7 cellular contexts compared by ENCODE assay signal in genomic region chr4:184513802-184514120, GRCh38. TPM values are rescaled to one million over a fixed set of nuclear protein-coding genes. Genes with fewer than 3 reads are reported as not detected.
DNase-seq lines count a peak whose midpoint lies in the region; ATAC-seq and TF ChIP-seq lines count a peak whose summit lies in the region.

No MANE protein-coding gene starts in this region.

- TF ChIP-seq POLR2A in spleen (IDR thresholded peaks at IDR 0.05): no peak

- H3K27ac ChIP-seq in spleen: peak overlapping the region in 7 of 8 donors; percentile 50 to 72 (median 61)
- no peak overlapping the region for H3K27ac ChIP-seq in upper lobe of right lung

- peaks cover 48% of the 10 kb centered on the region for H3K4me1 Mint-ChIP-seq in activated T-cell treated with anti-CD3 and anti-CD28 coated beads, Interleukin-2, amount 50 U/mL, for 72 hours (ENCODE audit: low read depth)

- intact Hi-C loops in spleen (cut with DNase I; ENCODE audit: low total_unique reads) (no loop called here), upper lobe of right lung (cut with DNase I) (no loop called here)

- no peak for DNase-seq in activated T-cell treated with anti-CD3 and anti-CD28 coated beads, Interleukin-2, amount 50 U/mL, for 72 hours
- DNase-seq in spleen (no peak), retina (no peak), DMS 273 (lab: John Stamatoyannopoulos, UW; ENCODE audit: unreplicated experiment) (no peak), upper lobe of right lung (no peak)

- no peaks in the 10 kb centered on the region for H3K36me3 ChIP-seq in spleen
- H3K36me3 ChIP-seq in upper lobe of right lung: no peaks in the 10 kb centered on the region

- H3K27ac Mint-ChIP-seq in activated T-cell treated with anti-CD3 and anti-CD28 coated beads, Interleukin-2, amount 50 U/mL, for 72 hours: peak overlapping the region; percentile 78

- H3K27me3 ChIP-seq in spleen (replicated peaks in 1 of 7) (no peaks in the 10 kb centered on the region), upper lobe of right lung (no peaks in the 10 kb centered on the region)

- H3K4me3 ChIP-seq in spleen (peak overlapping the region in 1 of 8 donors; percentile 23), upper lobe of right lung (no peak overlapping the region)

- H3K9me3 Mint-ChIP-seq in activated T-cell treated with anti-CD3 and anti-CD28 coated beads, Interleukin-2, amount 50 U/mL, for 72 hours: peaks cover 4 to 7% of the 10 kb centered on the region in 2 donors

- H3K4me1 ChIP-seq in spleen: peaks cover 0 to 43% (median 19%) of the 10 kb centered on the region in 6 donors
- H3K4me1 ChIP-seq in upper lobe of right lung: peaks cover 13% of the 10 kb centered on the region

- peaks cover 11 to 13% of the 10 kb centered on the region in 2 donors for H3K36me3 Mint-ChIP-seq in activated T-cell treated with anti-CD3 and anti-CD28 coated beads, Interleukin-2, amount 50 U/mL, for 72 hours (ENCODE audit: insufficient read depth in 2 of 2)

- peak overlapping the region; percentile 75 to 77 for H3K4me3 Mint-ChIP-seq in activated T-cell treated with anti-CD3 and anti-CD28 coated beads, Interleukin-2, amount 50 U/mL, for 72 hours

- peaks cover 0 to 9% (median 4%) of the 10 kb centered on the region in 8 donors for H3K9me3 ChIP-seq in spleen
- H3K9me3 ChIP-seq in upper lobe of right lung: no peaks in the 10 kb centered on the region

- peak; percentile 20 for ATAC-seq in GM18907 (IDR thresholded peaks at IDR 0.05; ENCODE audit: unreplicated experiment)
- ATAC-seq in HG02571 (IDR thresholded peaks at IDR 0.05; ENCODE audit: unreplicated experiment): peak; percentile 22
- ATAC-seq in activated T-cell treated with anti-CD3 and anti-CD28 coated beads, Interleukin-2, amount 50 U/mL, for 72 hours (replicated peaks in 1 of 2): peak; percentile 43 to 48
- ATAC-seq in upper lobe of right lung: no peak

- WGBS in spleen, 5 donors: 37 to 56% (median 49%) methylated on average over 2 of the region's 2 CpGs

- no peak for TF ChIP-seq CTCF in spleen (IDR thresholded peaks at IDR 0.05 in 8 of 11, conservative IDR thresholded peaks at IDR 0.05 in 3 of 11)
- no peak for TF ChIP-seq CTCF in upper lobe of right lung (IDR thresholded peaks at IDR 0.05)

- no peaks in the 10 kb centered on the region for H3K27me3 Mint-ChIP-seq in activated T-cell treated with anti-CD3 and anti-CD28 coated beads, Interleukin-2, amount 50 U/mL, for 72 hours (ENCODE audit: low read depth)

RNA-seq across cellular contexts. Expression of gene IRF2, which starts 39.4 kb away (rescaled TPM):
- 10 to 100 TPM; 70.3 TPM for total RNA-seq in activated T-cell treated with anti-CD3 and anti-CD28 coated beads, Interleukin-2, amount 50 U/mL, for 72 hours
- total RNA-seq in spleen (100 to 1,000 TPM in 1 of 7 donors, 10 to 100 TPM in 6; 83.2 to 101 (median 90.1) TPM), upper lobe of right lung (44.0 TPM)
- polyA plus RNA-seq in spleen: 10 to 100 TPM; 27.1 to 44.5 (median 42.4) TPM
